In the genomic region with DNA sequence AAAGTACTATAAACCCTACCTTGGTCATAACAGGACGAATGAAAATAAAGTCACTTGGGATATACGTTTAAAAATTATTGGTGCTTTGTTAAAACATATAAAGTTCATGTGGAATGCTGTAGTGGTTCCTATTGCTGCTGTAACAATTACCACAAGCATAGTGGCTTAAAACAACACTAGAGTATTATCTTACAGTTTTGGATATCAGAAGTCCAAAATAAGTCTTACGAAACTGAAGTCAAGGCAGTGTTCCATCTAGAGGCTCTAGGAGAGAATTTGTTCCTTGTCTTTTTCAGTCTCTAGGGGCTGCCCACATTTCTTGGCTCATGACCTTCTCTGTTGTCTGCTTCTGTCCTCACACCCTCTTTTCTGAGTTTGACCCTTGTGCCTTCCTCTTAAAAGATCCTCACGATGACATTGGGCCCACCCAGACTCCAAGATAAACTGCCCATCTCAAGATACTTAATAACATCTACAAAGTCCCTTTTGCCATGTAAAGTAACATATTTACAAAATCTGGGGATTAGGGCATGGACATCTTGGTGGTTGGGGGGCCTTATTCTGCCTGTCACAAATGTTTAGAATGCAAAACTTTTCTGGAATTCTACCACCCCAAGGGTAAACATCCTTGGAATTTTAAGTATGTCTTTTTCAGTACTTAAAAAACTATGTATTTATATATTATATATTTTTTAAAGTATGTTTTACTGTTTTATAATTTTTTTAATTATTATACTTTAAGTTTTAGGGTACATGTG, we compare ENCODE assay signal across 18 cellular contexts.
"Had no signal": no experiment of that assay in that cellular context is flagged by ENCODE, and none has a peak within 500 bp of the region (broad histone marks: within the 10 kb centered on the region; RNA-seq: fewer than 3 reads in every experiment).

No MANE protein-coding gene starts in this region.

- H3K27ac Mint-ChIP-seq: activated naive CD4-positive, alpha-beta T cell treated with anti-CD3 and anti-CD28 coated beads, Interleukin-2, amount 50 U/mL, for 24 hours; activated T-cell treated with anti-CD3 and anti-CD28 coated beads, Interleukin-2, amount 50 U/mL, for 72 hours; mesothelial cell of epicardium; nephron progenitor cell; T-helper 2 cell treated with Interferon-gamma antibody and Interleukin-4, amounts not matched to agents 5 μg/mL and 100 μg/mL, for 36 hours had no signal

- H3K9me3 Mint-ChIP-seq: activated naive CD4-positive, alpha-beta T cell treated with anti-CD3 and anti-CD28 coated beads, Interleukin-2, amount 50 U/mL, for 24 hours; activated T-cell treated with anti-CD3 and anti-CD28 coated beads, Interleukin-2, amount 50 U/mL, for 72 hours; nephron progenitor cell; T-helper 2 cell treated with Interferon-gamma antibody and Interleukin-4, amounts not matched to agents 5 μg/mL and 100 μg/mL, for 36 hours had no signal

- H3K4me1 ChIP-seq: adrenal gland, lower lobe of right lung, right atrium auricular region, uterus had no signal

- H3K27ac ChIP-seq: adrenal gland, epithelial cell of prostate, lower lobe of right lung, right atrium auricular region, skin epidermis, tibial artery, uterus had no signal

- H3K4me3 Mint-ChIP-seq: activated naive CD4-positive, alpha-beta T cell treated with anti-CD3 and anti-CD28 coated beads, Interleukin-2, amount 50 U/mL, for 24 hours; activated T-cell treated with anti-CD3 and anti-CD28 coated beads, Interleukin-2, amount 50 U/mL, for 72 hours; mesothelial cell of epicardium; nephron progenitor cell; T-helper 2 cell treated with Interferon-gamma antibody and Interleukin-4, amounts not matched to agents 5 μg/mL and 100 μg/mL, for 36 hours had no signal

- H3K36me3 ChIP-seq: adrenal gland, lower lobe of right lung, right atrium auricular region, tibial artery, uterus had no signal

- H3K9me3 ChIP-seq: adrenal gland, lower lobe of right lung, right atrium auricular region, tibial artery, uterus had no signal

- H3K36me3 Mint-ChIP-seq: activated naive CD4-positive, alpha-beta T cell treated with anti-CD3 and anti-CD28 coated beads, Interleukin-2, amount 50 U/mL, for 24 hours; mesothelial cell of epicardium had no signal

- H3K27me3 ChIP-seq: adrenal gland, right atrium auricular region, tibial artery, uterus had no signal

- ATAC-seq: activated T-cell treated with anti-CD3 and anti-CD28 coated beads, Interleukin-2, amount 50 U/mL, for 72 hours; left cardiac atrium; lower lobe of right lung; stimulated activated naive CD8-positive, alpha-beta T cell treated with anti-CD3 and anti-CD28 coated beads, Interleukin-15, Interleukin-2, amounts not matched to agents 100 U/mL and 50 U/mL, for 24 hours had no signal

- H3K4me1 Mint-ChIP-seq: activated naive CD4-positive, alpha-beta T cell treated with anti-CD3 and anti-CD28 coated beads, Interleukin-2, amount 50 U/mL, for 24 hours; nephron progenitor cell had no signal

- DNase-seq: activated CD4-positive, alpha-beta T cell treated with anti-CD3 and anti-CD28 coated beads, Interleukin-2, amount 50 U/mL, for 4 hours; activated effector memory CD4-positive, alpha-beta T cell treated with anti-CD3 and anti-CD28 coated beads, Interleukin-2, amount 50 U/mL, for 16 hours; activated T-cell treated with anti-CD3 and anti-CD28 coated beads, Interleukin-2, amount 50 U/mL, for 72 hours; adrenal gland; left cardiac atrium; lower lobe of right lung; nephron progenitor cell; nucleus accumbens; stimulated activated naive CD8-positive, alpha-beta T cell treated with anti-CD3 and anti-CD28 coated beads, Interleukin-15, Interleukin-2, amounts not matched to agents 100 U/mL and 50 U/mL, for 24 hours; substantia nigra; tibial artery; uterus had no signal

- H3K4me3 ChIP-seq: adrenal gland, lower lobe of right lung, right atrium auricular region, skin epidermis, tibial artery, uterus had no signal
